ENCODE assay signal across 1 cellular context in the genomic region with DNA sequence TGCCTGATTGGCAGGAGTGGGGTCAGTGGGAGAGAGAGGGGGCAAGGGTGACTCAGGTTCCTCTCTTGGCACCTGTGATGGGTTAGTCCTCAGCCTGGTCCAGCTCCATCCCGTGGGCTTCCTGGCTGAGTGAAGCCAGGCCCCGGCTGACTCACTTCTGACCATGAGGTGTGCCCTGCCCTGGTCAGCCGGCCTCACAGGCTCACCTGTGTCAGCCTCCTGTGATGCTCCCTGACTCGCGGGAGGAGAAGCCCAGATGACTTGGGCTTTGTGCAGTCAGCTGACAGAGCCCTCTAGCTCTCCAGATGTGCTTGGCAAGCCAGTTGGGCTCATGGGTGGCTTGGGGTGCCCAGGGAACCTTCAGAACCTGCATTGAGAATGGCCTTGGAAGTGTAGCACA.
A peak's percentile ranks its signal among the peaks of the same experiment; 100 is the strongest.
TF ChIP-seq lines count a peak whose summit lies in the region.

No MANE protein-coding gene starts in this region.

TF ChIP-seq in HepG2, 621 proteins besides CTCF, POLR2A, EP300 and RAD21:
- TF ChIP-seq, protein P1, sequence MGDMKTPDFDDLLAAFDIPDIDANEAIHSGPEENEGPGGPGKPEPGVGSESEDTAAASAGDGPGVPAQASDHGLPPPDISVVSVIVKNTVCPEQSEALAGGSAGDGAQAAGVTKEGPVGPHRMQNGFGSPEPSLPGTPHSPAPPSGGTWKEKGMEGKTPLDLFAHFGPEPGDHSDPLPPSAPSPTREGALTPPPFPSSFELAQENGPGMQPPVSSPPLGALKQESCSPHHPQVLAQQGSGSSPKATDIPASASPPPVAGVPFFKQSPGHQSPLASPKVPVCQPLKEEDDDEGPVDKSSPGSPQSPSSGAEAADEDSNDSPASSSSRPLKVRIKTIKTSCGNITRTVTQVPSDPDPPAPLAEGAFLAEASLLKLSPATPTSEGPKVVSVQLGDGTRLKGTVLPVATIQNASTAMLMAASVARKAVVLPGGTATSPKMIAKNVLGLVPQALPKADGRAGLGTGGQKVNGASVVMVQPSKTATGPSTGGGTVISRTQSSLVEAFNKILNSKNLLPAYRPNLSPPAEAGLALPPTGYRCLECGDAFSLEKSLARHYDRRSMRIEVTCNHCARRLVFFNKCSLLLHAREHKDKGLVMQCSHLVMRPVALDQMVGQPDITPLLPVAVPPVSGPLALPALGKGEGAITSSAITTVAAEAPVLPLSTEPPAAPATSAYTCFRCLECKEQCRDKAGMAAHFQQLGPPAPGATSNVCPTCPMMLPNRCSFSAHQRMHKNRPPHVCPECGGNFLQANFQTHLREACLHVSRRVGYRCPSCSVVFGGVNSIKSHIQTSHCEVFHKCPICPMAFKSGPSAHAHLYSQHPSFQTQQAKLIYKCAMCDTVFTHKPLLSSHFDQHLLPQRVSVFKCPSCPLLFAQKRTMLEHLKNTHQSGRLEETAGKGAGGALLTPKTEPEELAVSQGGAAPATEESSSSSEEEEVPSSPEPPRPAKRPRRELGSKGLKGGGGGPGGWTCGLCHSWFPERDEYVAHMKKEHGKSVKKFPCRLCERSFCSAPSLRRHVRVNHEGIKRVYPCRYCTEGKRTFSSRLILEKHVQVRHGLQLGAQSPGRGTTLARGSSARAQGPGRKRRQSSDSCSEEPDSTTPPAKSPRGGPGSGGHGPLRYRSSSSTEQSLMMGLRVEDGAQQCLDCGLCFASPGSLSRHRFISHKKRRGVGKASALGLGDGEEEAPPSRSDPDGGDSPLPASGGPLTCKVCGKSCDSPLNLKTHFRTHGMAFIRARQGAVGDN (CRISPR knock-in tag; IDR thresholded peaks at IDR 0.05), result peak; percentile 20; the same call in 1 of the 2 replicates
- no peak for TF ChIP-seq KLF16 (CRISPR knock-in tag; IDR thresholded peaks at IDR 0.05)
- no peak for TF ChIP-seq NCOA1 (CRISPR knock-in tag; IDR thresholded peaks at IDR 0.05)
- TF ChIP-seq ZNF563 (CRISPR knock-in tag; IDR thresholded peaks at IDR 0.05), result no peak
- TF ChIP-seq ATM (IDR thresholded peaks at IDR 0.05; ENCODE audit: borderline replicate concordance), result no peak
- TF ChIP-seq NCOA5 (CRISPR knock-in tag; IDR thresholded peaks at IDR 0.05), result no peak
